ENCODE assay signal across 16 cellular contexts in the genomic region with DNA sequence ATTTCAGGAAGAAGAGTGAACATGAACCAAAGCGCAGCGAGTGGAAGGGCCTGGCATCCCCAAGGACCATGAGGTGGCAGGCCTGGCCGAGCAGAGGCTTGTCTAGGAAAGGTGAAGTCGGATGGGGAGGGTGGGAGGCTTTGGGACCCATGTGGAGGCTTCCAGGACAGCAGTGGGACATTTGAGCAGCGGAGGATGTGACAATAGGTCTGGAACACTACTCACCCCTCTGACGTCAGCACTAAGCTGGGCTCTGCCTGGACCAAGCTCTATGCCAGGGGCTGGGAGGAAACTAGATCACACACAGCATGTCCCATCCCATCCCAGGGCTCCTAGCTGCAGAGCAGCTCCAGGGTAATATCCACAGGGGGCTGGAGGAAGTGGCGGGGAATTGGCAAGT.
DNase-seq lines count a peak whose midpoint lies in the region; ATAC-seq, FAIRE-seq and TF ChIP-seq lines count a peak whose summit lies in the region.
"Had no signal": no experiment of that assay in that cellular context is flagged by ENCODE, and none has a peak within 500 bp of the region (broad histone marks: within the 10 kb centered on the region; RNA-seq: fewer than 3 reads in every experiment).

No MANE protein-coding gene starts in this region.

- H4K20me1 ChIP-seq in HepG2 (ENCODE audit: insufficient read depth, low read length): no peaks in the 10 kb centered on the region
- H4K20me1 ChIP-seq: BLaER1 treated with 17β-estradiol and CSF1 and Interleukin-3, amounts not matched to agents 10 nM and 100 nM had no signal

- BruUV-seq in HepG2 (replicated peaks; lab: Mats Ljungman, UMichigan): no TSS peak

- no peak for TF ChIP-seq EP300 in HepG2 (IDR thresholded peaks at IDR 0.05; ENCODE audit: low read depth in 2 of 2, low read length in 2 of 2)
- no peak for TF ChIP-seq EP300 in HepG2 (CRISPR knock-in tag; IDR thresholded peaks at IDR 0.05; ENCODE audit: borderline replicate concordance)

- H3K36me3 Mint-ChIP-seq in nephron (ENCODE audit: low read depth): no peaks in the 10 kb centered on the region
- H3K36me3 Mint-ChIP-seq: CD4-positive, CD25-positive, alpha-beta regulatory T cell had no signal

- in situ Hi-C loops in HepG2 (cut with HindIII; ENCODE audit: extremely low pct_ligation_motif_present, low pct_unique_long_range_greater_than_20kb): loop anchor here (5.0 to 25.0 kb wide), 3 partner anchors 80 to 945 kb away; no protein-coding TSS in a partner anchor

- ATAC-seq in HepG2 (no peak; the same call in 2 of the 3 replicates), right lobe of liver (no peak), sciatic nerve (peak; percentile 22), GM18867 (IDR thresholded peaks at IDR 0.05; ENCODE audit: unreplicated experiment) (no peak)

- peaks cover 27% of the 10 kb centered on the region for H3K4me1 Mint-ChIP-seq in nephron
- H3K4me1 Mint-ChIP-seq: CD4-positive, CD25-positive, alpha-beta regulatory T cell had no signal

- H3K27me3 Mint-ChIP-seq in nephron (ENCODE audit: low read depth): peaks cover 9% of the 10 kb centered on the region
- H3K27me3 Mint-ChIP-seq: CD4-positive, CD25-positive, alpha-beta regulatory T cell had no signal

- TF ChIP-seq POLR2A in HepG2 (IDR thresholded peaks at IDR 0.05; ENCODE audit: insufficient read depth in 1 of 2, low read depth in 2 of 2, low read length in 2 of 2): no peak
- no peak for TF ChIP-seq POLR2A in right lobe of liver (IDR thresholded peaks at IDR 0.05)

- no peak overlapping the region for H3K4me3 Mint-ChIP-seq in nephron
- H3K4me3 Mint-ChIP-seq: CD4-positive, CD25-positive, alpha-beta regulatory T cell had no signal

- 30% methylated on average over 7 of the region's 7 CpGs for WGBS in HepG2 (ENCODE audit: low lambda C conversion rate)
- 65% methylated on average over 7 of the region's 7 CpGs for WGBS in right lobe of liver (ENCODE audit: insufficient coverage, low coverage, low lambda C conversion rate, missing lambda C conversion rate)

- H3K4me3 ChIP-seq in HepG2 (replicated peaks in 1 of 3; ENCODE audit: insufficient read depth in 1 of 3, low read depth in 2 of 3, low read length in 3 of 3) (no peak overlapping the region), right lobe of liver (no peak overlapping the region)
- H3K4me3 ChIP-seq: BLaER1 treated with 17β-estradiol and CSF1 and Interleukin-3, amounts not matched to agents 10 nM and 100 nM; GM12878 had no signal

- POLR2A ChIA-PET in HepG2 (lab: Yijun Ruan, JAX): no interaction called here

- H3K27ac ChIP-seq in HepG2 (ENCODE audit: extremely low read length, insufficient read depth, low read length) (no peak overlapping the region), right lobe of liver (no peak overlapping the region)
- H3K27ac ChIP-seq: 22Rv1; BLaER1 treated with 17β-estradiol and CSF1 and Interleukin-3, amounts not matched to agents 10 nM and 100 nM had no signal

- CTCF ChIA-PET in HepG2 (lab: Yijun Ruan, JAX; ENCODE audit: low intra/inter-chr PET ratio, low total read pairs): interaction anchor here (1.5 kb wide), 1 partner anchor 377 kb away, joined by 8 read pairs; no protein-coding TSS in a partner anchor

- no peak for DNase-seq in HepG2 (ENCODE audit: low spot score)
- DNase-seq in right lobe of liver: no peak
- DNase-seq in sciatic nerve (ENCODE audit: low spot score): no peak
- DNase-seq in NCI-H128 (lab: John Stamatoyannopoulos, UW; ENCODE audit: unreplicated experiment): no peak
- no peak for DNase-seq in T1000 (lab: John Stamatoyannopoulos, UW)
- DNase-seq: AML-193; CD4-positive, CD25-positive, alpha-beta regulatory T cell; DMS53; GOT3; H9 had no signal

- no peaks in the 10 kb centered on the region for H3K79me2 ChIP-seq in HepG2 (ENCODE audit: insufficient read depth, low read length)

- intact Hi-C loops in HepG2 (cut with micrococcal nuclease; ENCODE audit: unreplicated experiment) (loop anchor here (1.0 kb wide), 1 partner anchor 950 kb away; no protein-coding TSS in a partner anchor), right lobe of liver (cut with DNase I) (no loop called here), sciatic nerve (cut with DNase I) (no loop called here)

- H3K9me3 ChIP-seq in HepG2 (ENCODE audit: low read length): no peaks in the 10 kb centered on the region
- no peaks in the 10 kb centered on the region for H3K9me3 ChIP-seq in right lobe of liver
- H3K9me3 ChIP-seq: BLaER1 treated with 17β-estradiol and CSF1 and Interleukin-3, amounts not matched to agents 10 nM and 100 nM had no signal

- no peak overlapping the region for H3K9ac ChIP-seq in HepG2 (ENCODE audit: insufficient read depth, low read depth, low read length)
- H3K9ac ChIP-seq: BLaER1 treated with 17β-estradiol and CSF1 and Interleukin-3, amounts not matched to agents 10 nM and 100 nM had no signal

- H3K27me3 ChIP-seq in HepG2 (ENCODE audit: control insufficient read depth in 1 of 2, insufficient read depth in 2 of 2, low read length in 2 of 2) (peaks cover 4 to 56% of the 10 kb centered on the region in 2 experiments; a peak in 4 of 5 replicates), right lobe of liver (no peaks in the 10 kb centered on the region)
- H3K27me3 ChIP-seq: BLaER1 treated with 17β-estradiol and CSF1 and Interleukin-3, amounts not matched to agents 10 nM and 100 nM had no signal

- no peaks in the 10 kb centered on the region for H3K4me1 ChIP-seq in HepG2 (ENCODE audit: insufficient read depth, low read length)
- H3K4me1 ChIP-seq in right lobe of liver: no peaks in the 10 kb centered on the region
- H3K4me1 ChIP-seq: BLaER1 treated with 17β-estradiol and CSF1 and Interleukin-3, amounts not matched to agents 10 nM and 100 nM had no signal

- TF ChIP-seq RAD21 in HepG2 (CRISPR knock-in tag; IDR thresholded peaks at IDR 0.05): no peak

- FAIRE-seq in HepG2 (lab: Jason Lieb, UNC): no peak
- FAIRE-seq: GM12878, GM18507 had no signal

- peak overlapping the region in 2 of 3 experiments; percentile 25 to 27 for H3K27ac Mint-ChIP-seq in nephron
- H3K27ac Mint-ChIP-seq: CD4-positive, CD25-positive, alpha-beta regulatory T cell had no signal

- H3K9me3 Mint-ChIP-seq in nephron: no peaks in the 10 kb centered on the region
- H3K9me3 Mint-ChIP-seq: H9 had no signal

- no peak overlapping the region for H2AFZ ChIP-seq in HepG2 (ENCODE audit: low read length)

- H3K36me3 ChIP-seq in HepG2 (replicated peaks in 1 of 2; ENCODE audit: control insufficient read depth in 1 of 2, insufficient read depth in 2 of 2, low read length in 2 of 2) (no peaks in the 10 kb centered on the region), right lobe of liver (no peaks in the 10 kb centered on the region)
- H3K36me3 ChIP-seq: BLaER1 treated with 17β-estradiol and CSF1 and Interleukin-3, amounts not matched to agents 10 nM and 100 nM had no signal

- no peak for TF ChIP-seq CTCF in HepG2 (CRISPR knock-in tag; IDR thresholded peaks at IDR 0.05)
- TF ChIP-seq CTCF in right lobe of liver (IDR thresholded peaks at IDR 0.05): no peak
- no peak for TF ChIP-seq CTCF in nephron (IDR thresholded peaks at IDR 0.05; ENCODE audit: unreplicated experiment in 3 of 3)

- no peak overlapping the region for H3K4me2 ChIP-seq in HepG2 (ENCODE audit: low read depth, low read length)
- H3K4me2 ChIP-seq: BLaER1 treated with 17β-estradiol and CSF1 and Interleukin-3, amounts not matched to agents 10 nM and 100 nM had no signal

TF ChIP-seq in HepG2, 621 proteins besides CTCF, POLR2A, EP300 and RAD21:
- TF ChIP-seq CREB1 (IDR thresholded peaks at IDR 0.05) (peak; percentile 91), CREB1 (CRISPR knock-in tag; IDR thresholded peaks at IDR 0.05) (no peak), ATF7 (IDR thresholded peaks at IDR 0.05) (0 out of 2 replicates have a peak, but pooled peaks have one; percentile 18), ATF7 (CRISPR knock-in tag; IDR thresholded peaks at IDR 0.05) (no peak), NFKB2 (CRISPR knock-in tag; IDR thresholded peaks at IDR 0.05; ENCODE audit: borderline replicate concordance) (no peak)
